ENCODE assay signal across 1 cellular context in the genomic region with DNA sequence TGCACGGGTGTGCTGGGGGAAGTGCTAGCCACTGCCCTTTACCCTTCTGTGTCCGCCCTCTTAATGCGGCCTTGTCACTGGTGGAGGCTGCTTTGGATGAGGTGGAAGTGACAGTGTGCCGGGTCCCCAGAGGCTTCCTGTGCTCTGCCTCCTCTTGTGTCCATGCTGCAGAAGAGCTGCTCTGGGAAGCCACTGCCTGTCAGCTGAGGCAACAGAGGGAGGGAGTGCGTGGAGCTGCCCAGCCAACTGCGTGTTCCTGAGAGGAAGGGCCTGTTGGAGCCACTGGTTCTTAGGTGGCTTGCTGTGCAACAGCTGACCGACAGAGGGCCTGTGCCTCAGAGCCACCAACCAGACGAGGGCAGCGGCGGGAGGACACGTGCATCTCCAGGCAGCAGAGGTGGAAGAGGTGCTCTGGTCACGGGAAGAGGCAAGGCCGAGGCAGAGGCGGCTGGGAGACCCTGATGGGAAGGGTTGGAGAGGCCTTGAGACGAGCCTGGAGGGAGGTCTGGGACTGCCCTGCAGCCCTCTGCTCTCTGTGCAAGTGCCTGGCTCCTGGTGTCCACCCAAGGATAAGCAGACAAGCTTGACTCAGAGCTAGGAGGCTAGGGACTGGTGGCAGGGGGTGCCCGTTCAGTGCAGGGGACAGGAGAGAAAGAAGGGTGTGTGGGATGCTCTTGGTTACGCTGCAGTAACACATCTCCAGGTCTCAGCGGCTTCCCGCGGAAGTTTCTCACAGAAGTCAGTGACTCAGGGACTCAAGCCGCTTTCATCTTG.
TF ChIP-seq lines count a peak whose summit lies in the region.

No MANE protein-coding gene starts in this region.

TF ChIP-seq in WTC11, 78 proteins besides CTCF, POLR2A, EP300 and RAD21 (continued from another document):
- TF ChIP-seq, protein P1, sequence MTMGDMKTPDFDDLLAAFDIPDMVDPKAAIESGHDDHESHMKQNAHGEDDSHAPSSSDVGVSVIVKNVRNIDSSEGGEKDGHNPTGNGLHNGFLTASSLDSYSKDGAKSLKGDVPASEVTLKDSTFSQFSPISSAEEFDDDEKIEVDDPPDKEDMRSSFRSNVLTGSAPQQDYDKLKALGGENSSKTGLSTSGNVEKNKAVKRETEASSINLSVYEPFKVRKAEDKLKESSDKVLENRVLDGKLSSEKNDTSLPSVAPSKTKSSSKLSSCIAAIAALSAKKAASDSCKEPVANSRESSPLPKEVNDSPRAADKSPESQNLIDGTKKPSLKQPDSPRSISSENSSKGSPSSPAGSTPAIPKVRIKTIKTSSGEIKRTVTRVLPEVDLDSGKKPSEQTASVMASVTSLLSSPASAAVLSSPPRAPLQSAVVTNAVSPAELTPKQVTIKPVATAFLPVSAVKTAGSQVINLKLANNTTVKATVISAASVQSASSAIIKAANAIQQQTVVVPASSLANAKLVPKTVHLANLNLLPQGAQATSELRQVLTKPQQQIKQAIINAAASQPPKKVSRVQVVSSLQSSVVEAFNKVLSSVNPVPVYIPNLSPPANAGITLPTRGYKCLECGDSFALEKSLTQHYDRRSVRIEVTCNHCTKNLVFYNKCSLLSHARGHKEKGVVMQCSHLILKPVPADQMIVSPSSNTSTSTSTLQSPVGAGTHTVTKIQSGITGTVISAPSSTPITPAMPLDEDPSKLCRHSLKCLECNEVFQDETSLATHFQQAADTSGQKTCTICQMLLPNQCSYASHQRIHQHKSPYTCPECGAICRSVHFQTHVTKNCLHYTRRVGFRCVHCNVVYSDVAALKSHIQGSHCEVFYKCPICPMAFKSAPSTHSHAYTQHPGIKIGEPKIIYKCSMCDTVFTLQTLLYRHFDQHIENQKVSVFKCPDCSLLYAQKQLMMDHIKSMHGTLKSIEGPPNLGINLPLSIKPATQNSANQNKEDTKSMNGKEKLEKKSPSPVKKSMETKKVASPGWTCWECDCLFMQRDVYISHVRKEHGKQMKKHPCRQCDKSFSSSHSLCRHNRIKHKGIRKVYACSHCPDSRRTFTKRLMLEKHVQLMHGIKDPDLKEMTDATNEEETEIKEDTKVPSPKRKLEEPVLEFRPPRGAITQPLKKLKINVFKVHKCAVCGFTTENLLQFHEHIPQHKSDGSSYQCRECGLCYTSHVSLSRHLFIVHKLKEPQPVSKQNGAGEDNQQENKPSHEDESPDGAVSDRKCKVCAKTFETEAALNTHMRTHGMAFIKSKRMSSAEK (CRISPR knock-in tag; IDR thresholded peaks at IDR 0.05; ENCODE audit: borderline replicate concordance) = no peak
- TF ChIP-seq GRHL2 (CRISPR knock-in tag; IDR thresholded peaks at IDR 0.05; ENCODE audit: insufficient replicate concordance, severe bottlenecking) (no peak), TCF7 (CRISPR knock-in tag; IDR thresholded peaks at IDR 0.05; ENCODE audit: low read depth) (no peak), NFE2L1 (CRISPR knock-in tag; IDR thresholded peaks at IDR 0.05) (peak; percentile 41; the same call in 1 of the 2 replicates), SMAD3 (CRISPR knock-in tag; IDR thresholded peaks at IDR 0.05; ENCODE audit: borderline replicate concordance) (no peak), CREB1 (CRISPR knock-in tag; IDR thresholded peaks at IDR 0.05) (no peak), SMAD4 (CRISPR knock-in tag; IDR thresholded peaks at IDR 0.05) (no peak), GABPB1 (CRISPR knock-in tag; IDR thresholded peaks at IDR 0.05) (peak; percentile 72), NR3C1 (CRISPR knock-in tag; conservative IDR thresholded peaks at IDR 0.05; ENCODE audit: low read depth) (no peak), ZNF671 (CRISPR knock-in tag; IDR thresholded peaks at IDR 0.05) (no peak), JUN (CRISPR knock-in tag; IDR thresholded peaks at IDR 0.05) (no peak), RORB (CRISPR knock-in tag; IDR thresholded peaks at IDR 0.05) (no peak), NFYB (CRISPR knock-in tag; conservative IDR thresholded peaks at IDR 0.05; ENCODE audit: low read depth) (no peak), ELF4 (CRISPR knock-in tag; IDR thresholded peaks at IDR 0.05; ENCODE audit: low read depth) (no peak)
- TF ChIP-seq, protein P2, sequence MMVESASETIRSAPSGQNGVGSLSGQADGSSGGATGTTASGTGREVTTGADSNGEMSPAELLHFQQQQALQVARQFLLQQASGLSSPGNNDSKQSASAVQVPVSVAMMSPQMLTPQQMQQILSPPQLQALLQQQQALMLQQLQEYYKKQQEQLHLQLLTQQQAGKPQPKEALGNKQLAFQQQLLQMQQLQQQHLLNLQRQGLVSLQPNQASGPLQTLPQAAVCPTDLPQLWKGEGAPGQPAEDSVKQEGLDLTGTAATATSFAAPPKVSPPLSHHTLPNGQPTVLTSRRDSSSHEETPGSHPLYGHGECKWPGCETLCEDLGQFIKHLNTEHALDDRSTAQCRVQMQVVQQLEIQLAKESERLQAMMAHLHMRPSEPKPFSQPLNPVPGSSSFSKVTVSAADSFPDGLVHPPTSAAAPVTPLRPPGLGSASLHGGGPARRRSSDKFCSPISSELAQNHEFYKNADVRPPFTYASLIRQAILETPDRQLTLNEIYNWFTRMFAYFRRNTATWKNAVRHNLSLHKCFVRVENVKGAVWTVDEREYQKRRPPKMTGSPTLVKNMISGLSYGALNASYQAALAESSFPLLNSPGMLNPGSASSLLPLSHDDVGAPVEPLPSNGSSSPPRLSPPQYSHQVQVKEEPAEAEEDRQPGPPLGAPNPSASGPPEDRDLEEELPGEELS (CRISPR knock-in tag; IDR thresholded peaks at IDR 0.05) = no peak
- TF ChIP-seq, protein P3, sequence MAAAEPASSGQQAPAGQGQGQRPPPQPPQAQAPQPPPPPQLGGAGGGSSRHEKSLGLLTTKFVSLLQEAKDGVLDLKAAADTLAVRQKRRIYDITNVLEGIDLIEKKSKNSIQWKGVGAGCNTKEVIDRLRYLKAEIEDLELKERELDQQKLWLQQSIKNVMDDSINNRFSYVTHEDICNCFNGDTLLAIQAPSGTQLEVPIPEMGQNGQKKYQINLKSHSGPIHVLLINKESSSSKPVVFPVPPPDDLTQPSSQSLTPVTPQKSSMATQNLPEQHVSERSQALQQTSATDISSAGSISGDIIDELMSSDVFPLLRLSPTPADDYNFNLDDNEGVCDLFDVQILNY (CRISPR knock-in tag; IDR thresholded peaks at IDR 0.05) = no peak
- TF ChIP-seq, protein P4, sequence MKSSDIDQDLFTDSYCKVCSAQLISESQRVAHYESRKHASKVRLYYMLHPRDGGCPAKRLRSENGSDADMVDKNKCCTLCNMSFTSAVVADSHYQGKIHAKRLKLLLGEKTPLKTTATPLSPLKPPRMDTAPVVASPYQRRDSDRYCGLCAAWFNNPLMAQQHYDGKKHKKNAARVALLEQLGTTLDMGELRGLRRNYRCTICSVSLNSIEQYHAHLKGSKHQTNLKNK (CRISPR knock-in tag; IDR thresholded peaks at IDR 0.05) = no peak
- TF ChIP-seq, protein P5, sequence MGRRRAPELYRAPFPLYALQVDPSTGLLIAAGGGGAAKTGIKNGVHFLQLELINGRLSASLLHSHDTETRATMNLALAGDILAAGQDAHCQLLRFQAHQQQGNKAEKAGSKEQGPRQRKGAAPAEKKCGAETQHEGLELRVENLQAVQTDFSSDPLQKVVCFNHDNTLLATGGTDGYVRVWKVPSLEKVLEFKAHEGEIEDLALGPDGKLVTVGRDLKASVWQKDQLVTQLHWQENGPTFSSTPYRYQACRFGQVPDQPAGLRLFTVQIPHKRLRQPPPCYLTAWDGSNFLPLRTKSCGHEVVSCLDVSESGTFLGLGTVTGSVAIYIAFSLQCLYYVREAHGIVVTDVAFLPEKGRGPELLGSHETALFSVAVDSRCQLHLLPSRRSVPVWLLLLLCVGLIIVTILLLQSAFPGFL (CRISPR knock-in tag; IDR thresholded peaks at IDR 0.05; ENCODE audit: borderline replicate concordance) = 0 out of 2 replicates have a peak, but pooled peaks have one; percentile 75
- TF ChIP-seq, protein P6, sequence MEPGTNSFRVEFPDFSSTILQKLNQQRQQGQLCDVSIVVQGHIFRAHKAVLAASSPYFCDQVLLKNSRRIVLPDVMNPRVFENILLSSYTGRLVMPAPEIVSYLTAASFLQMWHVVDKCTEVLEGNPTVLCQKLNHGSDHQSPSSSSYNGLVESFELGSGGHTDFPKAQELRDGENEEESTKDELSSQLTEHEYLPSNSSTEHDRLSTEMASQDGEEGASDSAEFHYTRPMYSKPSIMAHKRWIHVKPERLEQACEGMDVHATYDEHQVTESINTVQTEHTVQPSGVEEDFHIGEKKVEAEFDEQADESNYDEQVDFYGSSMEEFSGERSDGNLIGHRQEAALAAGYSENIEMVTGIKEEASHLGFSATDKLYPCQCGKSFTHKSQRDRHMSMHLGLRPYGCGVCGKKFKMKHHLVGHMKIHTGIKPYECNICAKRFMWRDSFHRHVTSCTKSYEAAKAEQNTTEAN (CRISPR knock-in tag; IDR thresholded peaks at IDR 0.05) = no peak
TF ChIP-seq in WTC11: peak in this region for 9.
